In the genomic region with DNA sequence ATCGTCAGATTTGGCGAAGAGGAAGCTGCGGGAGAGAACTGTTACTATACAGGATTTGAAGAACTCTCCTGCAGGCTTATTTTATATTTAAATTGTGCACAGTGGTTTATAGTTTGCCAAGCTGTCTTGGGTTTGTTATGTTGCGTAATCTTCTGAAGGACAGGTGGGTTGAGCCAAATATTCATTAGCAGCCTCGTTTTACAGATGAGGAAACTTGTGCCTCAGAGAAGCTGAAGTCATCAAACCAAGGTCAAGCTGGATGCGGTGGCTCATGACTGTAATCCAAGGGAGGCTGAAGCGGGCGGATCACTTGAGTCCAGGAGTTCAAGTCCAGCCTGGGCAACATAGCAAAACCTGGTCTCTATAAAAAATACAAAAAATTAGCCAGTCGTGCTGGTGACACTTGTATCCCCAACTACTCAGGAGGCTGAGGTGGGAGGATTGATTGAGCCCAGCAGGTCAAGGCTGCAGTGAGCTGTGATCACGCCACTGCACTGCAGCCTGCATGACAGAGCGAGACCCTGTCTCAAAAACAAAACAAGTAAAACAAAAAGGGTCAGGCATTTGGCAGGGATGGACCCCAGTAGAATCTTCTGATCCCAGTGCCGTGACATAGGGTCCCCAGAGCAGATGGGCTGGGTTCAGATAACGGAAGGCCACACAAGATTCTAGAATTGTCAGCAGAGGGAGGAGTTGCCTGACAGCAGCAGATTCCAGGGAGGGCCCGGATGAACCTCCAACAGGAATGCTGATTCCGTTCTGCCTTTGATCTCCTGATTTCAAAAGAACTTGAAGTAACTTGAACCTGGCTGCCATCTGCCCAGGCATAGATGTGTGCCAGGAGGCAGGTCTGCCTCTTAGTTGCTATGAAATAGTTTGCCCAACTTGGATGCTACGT, we compare ENCODE assay signal across 15 cellular contexts. TPM values are rescaled to one million over a fixed set of nuclear protein-coding genes. Genes with fewer than 3 reads are reported as not detected.
DNase-seq lines count a peak whose midpoint lies in the region; TF ChIP-seq lines count a peak whose summit lies in the region.
"Had no signal": no experiment of that assay in that cellular context is flagged by ENCODE, and none has a peak within 500 bp of the region (broad histone marks: within the 10 kb centered on the region; RNA-seq: fewer than 3 reads in every experiment).

No MANE protein-coding gene starts in this region.

- WGBS in adrenal gland, 4 donors: 69 to 79% (median 77%) methylated on average over 15 to 16 of the region's 16 CpGs
- 56 to 71% methylated on average over 7 to 16 of the region's 16 CpGs for WGBS in transverse colon (ENCODE audit: low coverage in 1 of 2), 2 donors

- no peaks in the 10 kb centered on the region for H3K9me3 ChIP-seq in adrenal gland (replicated peaks in 1 of 3)
- H3K9me3 ChIP-seq in transverse colon: no peaks in the 10 kb centered on the region
- H3K9me3 ChIP-seq: gastroesophageal sphincter had no signal

- H3K4me1 ChIP-seq in adrenal gland (replicated peaks in 1 of 2): peaks cover 0 to 17% of the 10 kb centered on the region in 2 donors
- peaks cover 23 to 63% (median 41%) of the 10 kb centered on the region in 4 donors for H3K4me1 ChIP-seq in transverse colon

- H3K36me3 ChIP-seq in adrenal gland (replicated peaks in 1 of 2) (no peaks in the 10 kb centered on the region), transverse colon (no peaks in the 10 kb centered on the region)

- TF ChIP-seq CTCF in adrenal gland (IDR thresholded peaks at IDR 0.05): no peak
- no peak for TF ChIP-seq CTCF in transverse colon (IDR thresholded peaks at IDR 0.05)

- no peaks in the 10 kb centered on the region for H3K27me3 ChIP-seq in adrenal gland
- no peaks in the 10 kb centered on the region for H3K27me3 ChIP-seq in transverse colon
- H3K27me3 ChIP-seq: gastroesophageal sphincter had no signal

- DNase-seq in NCI-H2196 (lab: John Stamatoyannopoulos, UW; ENCODE audit: unreplicated experiment): peak; percentile 49
- DNase-seq in NCI-H2196 treated with DMSO at 0.1 percent for 48 hours (lab: John Stamatoyannopoulos, UW; ENCODE audit: unreplicated experiment): no peak
- peak in 6 of 7 donors; percentile 47 to 84 (median 75) for DNase-seq in adrenal gland
- DNase-seq in kidney glomerular epithelial cell (lab: John Stamatoyannopoulos, UW): peak; percentile 31
- DNase-seq in transverse colon: no peak
- no peak for DNase-seq in NCI-H1105 treated with DMSO at 0.1 percent for 48 hours (lab: John Stamatoyannopoulos, UW)
- DNase-seq in AG08395 (ENCODE audit: low spot score): no peak
- no peak for DNase-seq in activated CD8-positive, alpha-beta memory T cell treated with anti-CD3 and anti-CD28 coated beads, Interleukin-2, amount 50 U/mL, for 4 hours
- DNase-seq: cerebellar nuclear complex, DMS79, NCI-H226 had no signal

- in situ Hi-C loops in transverse colon (cut with MboI; ENCODE audit: low pct_ligation_motif_present in 1 of 4, low pct_unique_long_range_greater_than_20kb in 1 of 4, low sequenced_read_pairs in 3 of 4): no loop called here

- H3K27ac ChIP-seq in adrenal gland (peak overlapping the region in 2 of 5 donors; percentile 27 to 44), transverse colon (peak overlapping the region; percentile 77 to 81 (median 78))
- H3K27ac ChIP-seq: gastroesophageal sphincter, KMS-11 had no signal

- no peak for TF ChIP-seq POLR2A in adrenal gland (IDR thresholded peaks at IDR 0.05)
- TF ChIP-seq POLR2A in transverse colon (IDR thresholded peaks at IDR 0.05): no peak

- TF ChIP-seq EP300 in transverse colon (IDR thresholded peaks at IDR 0.05; ENCODE audit: low read depth): no peak

- no peak overlapping the region for H3K4me3 ChIP-seq in adrenal gland
- no peak overlapping the region for H3K4me3 ChIP-seq in transverse colon
- H3K4me3 ChIP-seq: gastroesophageal sphincter, lung had no signal

- intact Hi-C loops in adrenal gland (cut with DNase I) (no loop called here), transverse colon (cut with DNase I; ENCODE audit: low total_unique reads) (no loop called here)

RNA-seq across cellular contexts. Expression of a gene that starts 50.6 kb away (rescaled TPM):
- total RNA-seq in adrenal gland (10 to 100 TPM; 17.9 to 26.9 (median 22.7) TPM), transverse colon (10 to 100 TPM in 3 of 4 donors, 1 to 10 TPM in 1; 7.5 to 24.9 (median 19.5) TPM)
- 10 to 100 TPM; 10.6 to 13.7 (median 10.6) TPM for polyA plus RNA-seq in adrenal gland
- total RNA-seq: activated T-helper 17 cell treated with anti-CD3 and anti-CD28 coated beads, Interleukin-2, amount 50 U/mL, for 72 hours had no signal

Comparison
In these comparisons a context has a peak if more than half of its experiments do, and no peak if none do; other contexts are left out.
1. DNase-seq: peak in NCI-H2196 (single experiment), adrenal gland (6 of 7) and kidney glomerular epithelial cell (single experiment); none in NCI-H2196 treated with DMSO at 0.1 percent for 48 hours (single experiment), transverse colon (single experiment), NCI-H1105 treated with DMSO at 0.1 percent for 48 hours (single experiment), AG08395 (single experiment) and activated CD8-positive, alpha-beta memory T cell treated with anti-CD3 and anti-CD28 coated beads, Interleukin-2, amount 50 U/mL, for 4 hours (single experiment).